ENCODE assay signal across 22 cellular contexts in the genomic region with DNA sequence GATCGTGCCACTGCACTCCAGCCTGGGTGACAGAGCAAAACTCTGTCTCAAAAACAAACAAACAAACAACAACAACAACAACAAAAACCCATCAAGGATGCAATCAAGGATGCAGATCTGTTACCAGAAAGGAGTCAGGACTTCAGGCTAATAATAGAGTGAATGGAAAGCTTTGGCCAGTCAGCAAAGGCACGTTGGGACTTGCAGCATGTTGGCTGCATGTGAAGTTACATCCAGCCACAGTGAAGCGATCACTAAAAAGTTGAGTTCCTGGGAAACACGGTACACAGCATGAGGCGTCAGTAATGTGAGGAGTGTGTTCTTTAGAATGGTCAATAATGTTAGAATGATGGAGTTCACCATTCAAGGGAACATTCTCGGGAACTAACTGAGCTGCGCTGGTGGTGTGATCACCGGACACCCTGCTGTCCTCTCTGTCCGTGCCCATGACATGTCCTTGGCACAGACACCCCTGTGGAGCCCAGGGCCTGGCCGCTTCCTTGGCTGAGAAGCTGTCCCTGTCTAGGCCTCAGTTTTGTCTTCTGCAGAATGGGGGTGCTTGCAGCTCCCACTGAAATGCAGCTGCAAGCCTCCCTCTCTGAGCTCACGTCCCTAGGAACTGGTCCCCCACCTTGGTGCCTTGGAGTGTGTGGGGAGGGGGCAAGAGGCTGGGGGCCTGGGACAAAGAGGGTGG. TPM values are rescaled to one million over a fixed set of nuclear protein-coding genes. Genes with fewer than 3 reads are reported as not detected.
DNase-seq lines count a peak whose midpoint lies in the region; ATAC-seq and TF ChIP-seq lines count a peak whose summit lies in the region.
"Had no signal": no experiment of that assay in that cellular context is flagged by ENCODE, and none has a peak within 500 bp of the region (broad histone marks: within the 10 kb centered on the region; RNA-seq: fewer than 3 reads in every experiment).

No MANE protein-coding gene starts in this region.

- no peaks in the 10 kb centered on the region for H3K9me3 ChIP-seq in aorta (ENCODE audit: control insufficient read depth, low read length)
- H3K9me3 ChIP-seq: heart right ventricle, sigmoid colon, stomach had no signal

- no peaks in the 10 kb centered on the region for H3K27me3 Mint-ChIP-seq in activated CD8-positive, alpha-beta T cell treated with anti-CD3 and anti-CD28 coated beads for 36 hours
- H3K27me3 Mint-ChIP-seq in activated CD8-positive, alpha-beta T cell treated with anti-CD3 and anti-CD28 coated beads, Interleukin-2, amount 10 ng/mL, durations not matched to agents 7 days and 5 days (ENCODE audit: low read depth): peaks cover under 1% of the 10 kb centered on the region
- H3K27me3 Mint-ChIP-seq: activated CD4-positive, alpha-beta T cell treated with anti-CD3 and anti-CD28 coated beads for 36 hours; CD4-positive, alpha-beta T cell; central memory CD8-positive, alpha-beta T cell had no signal

- H3K27me3 ChIP-seq in aorta (ENCODE audit: control insufficient read depth in 1 of 2, insufficient read depth in 2 of 2, low read length in 1 of 2): no peaks in the 10 kb centered on the region

- no peaks in the 10 kb centered on the region for H3K36me3 ChIP-seq in aorta (ENCODE audit: control insufficient read depth in 1 of 2, insufficient read depth in 2 of 2, low read length in 1 of 2)
- H3K36me3 ChIP-seq: heart right ventricle, sigmoid colon, stomach had no signal

- POLR2A ChIA-PET in activated CD8-positive, alpha-beta T cell treated with anti-CD3 and anti-CD28 coated beads for 36 hours (lab: Charles Lee): interaction anchor here (1.0 kb wide), 1 partner anchor 17 kb away, joined by 3 read pairs; no protein-coding TSS in a partner anchor
- POLR2A ChIA-PET in activated CD8-positive, alpha-beta T cell treated with anti-CD3 and anti-CD28 coated beads, Interleukin-2, amount 10 ng/mL, durations not matched to agents 7 days and 5 days (lab: Charles Lee): interaction anchor here (1.9 kb wide), 1 partner anchor 17 kb away, joined by 6 read pairs; no protein-coding TSS in a partner anchor
- POLR2A ChIA-PET in HEK293T (lab: Yijun Ruan, JAX): interaction anchor here (0.6 to 0.8 kb wide), 3 partner anchors 62 to 170 kb away, joined by 3 to 4 read pairs (median 3); a partner anchor contains a TSS

- no peak overlapping the region for H3K4me3 ChIP-seq in aorta (ENCODE audit: low read length in 2 of 2)
- H3K4me3 ChIP-seq: heart right ventricle, sigmoid colon, stomach had no signal

- intact Hi-C loops in activated CD8-positive, alpha-beta T cell treated with anti-CD3 and anti-CD28 coated beads for 36 hours (cut with micrococcal nuclease): no loop called here
- intact Hi-C loops in aorta (cut with DNase I): no loop called here

- H3K4me1 ChIP-seq in aorta (ENCODE audit: control insufficient read depth in 1 of 2, insufficient read depth in 2 of 2, low read length in 2 of 2): no peaks in the 10 kb centered on the region
- H3K4me1 ChIP-seq: heart right ventricle, sigmoid colon had no signal

- CTCF ChIA-PET in activated CD8-positive, alpha-beta T cell treated with anti-CD3 and anti-CD28 coated beads for 36 hours (lab: Charles Lee): interaction anchor here (0.8 to 1.5 kb wide), 3 partner anchors 9 to 144 kb away, joined by 3 to 6 read pairs (median 5); a partner anchor contains a TSS
- CTCF ChIA-PET in activated CD8-positive, alpha-beta T cell treated with anti-CD3 and anti-CD28 coated beads, Interleukin-2, amount 10 ng/mL, durations not matched to agents 7 days and 5 days (lab: Charles Lee): interaction anchor here (2.0 kb wide), 1 partner anchor 17 kb away, joined by 12 read pairs; no protein-coding TSS in a partner anchor
- CTCF ChIA-PET in HEK293T (lab: Yijun Ruan, JAX): interaction anchor here (1.4 kb wide), 1 partner anchor 17 kb away, joined by 8 read pairs; no protein-coding TSS in a partner anchor

- WGBS in aorta, 2 donors: 71 to 74% methylated on average over 11 of the region's 11 CpGs

- DNase-seq in activated CD8-positive, alpha-beta T cell treated with anti-CD3 and anti-CD28 coated beads for 36 hours: no peak
- DNase-seq in activated CD8-positive, alpha-beta T cell treated with anti-CD3 and anti-CD28 coated beads, Interleukin-2, amount 10 ng/mL, durations not matched to agents 7 days and 5 days: no peak
- DNase-seq in iPS-NIHi11 (ENCODE audit: low spot score) (peak; percentile 3), aorta (peak; percentile 1 to 25), HEK293T (ENCODE audit: extremely low spot score) (no peak)
- DNase-seq: activated CD4-positive, alpha-beta T cell treated with anti-CD3 and anti-CD28 coated beads for 36 hours; activated CD8-positive, alpha-beta memory T cell treated with anti-CD3 and anti-CD28 coated beads, Interleukin-2, amount 50 U/mL, for 4 hours; activated gamma-delta T cell; amniotic stem cell; CD4-positive, alpha-beta T cell; heart right ventricle; NCI-H446; sigmoid colon; stimulated activated CD4-positive, alpha-beta T cell treated with anti-CD3 and anti-CD28 coated beads, Interleukin-2, amount 100 ng/mL, for 24 hours; stomach had no signal

- peak overlapping the region; percentile 46 for H3K27ac Mint-ChIP-seq in activated CD8-positive, alpha-beta T cell treated with anti-CD3 and anti-CD28 coated beads for 36 hours
- H3K27ac Mint-ChIP-seq in activated CD8-positive, alpha-beta T cell treated with anti-CD3 and anti-CD28 coated beads, Interleukin-2, amount 10 ng/mL, durations not matched to agents 7 days and 5 days: no peak overlapping the region
- H3K27ac Mint-ChIP-seq: activated CD4-positive, alpha-beta T cell treated with anti-CD3 and anti-CD28 coated beads for 36 hours; CD4-positive, alpha-beta T cell had no signal

- no peak for TF ChIP-seq CTCF in activated CD8-positive, alpha-beta T cell treated with anti-CD3 and anti-CD28 coated beads for 36 hours (IDR thresholded peaks at IDR 0.05)

- H3K27ac ChIP-seq in aorta (ENCODE audit: low read depth in 1 of 2, low read length in 2 of 2): no peak overlapping the region
- H3K27ac ChIP-seq: heart right ventricle, sigmoid colon, stomach had no signal

- H3K36me3 Mint-ChIP-seq in activated CD8-positive, alpha-beta T cell treated with anti-CD3 and anti-CD28 coated beads for 36 hours (ENCODE audit: low read depth): no peaks in the 10 kb centered on the region
- H3K36me3 Mint-ChIP-seq in activated CD8-positive, alpha-beta T cell treated with anti-CD3 and anti-CD28 coated beads, Interleukin-2, amount 10 ng/mL, durations not matched to agents 7 days and 5 days (ENCODE audit: low read depth): no peaks in the 10 kb centered on the region

- H3K4me1 Mint-ChIP-seq in activated CD8-positive, alpha-beta T cell treated with anti-CD3 and anti-CD28 coated beads for 36 hours (ENCODE audit: low read depth): no peaks in the 10 kb centered on the region
- no peaks in the 10 kb centered on the region for H3K4me1 Mint-ChIP-seq in activated CD8-positive, alpha-beta T cell treated with anti-CD3 and anti-CD28 coated beads, Interleukin-2, amount 10 ng/mL, durations not matched to agents 7 days and 5 days (ENCODE audit: low read depth)
- H3K4me1 Mint-ChIP-seq: activated CD4-positive, alpha-beta T cell treated with anti-CD3 and anti-CD28 coated beads for 36 hours; central memory CD8-positive, alpha-beta T cell had no signal

- no peaks in the 10 kb centered on the region for H3K9me3 Mint-ChIP-seq in activated CD8-positive, alpha-beta T cell treated with anti-CD3 and anti-CD28 coated beads for 36 hours
- no peaks in the 10 kb centered on the region for H3K9me3 Mint-ChIP-seq in activated CD8-positive, alpha-beta T cell treated with anti-CD3 and anti-CD28 coated beads, Interleukin-2, amount 10 ng/mL, durations not matched to agents 7 days and 5 days (ENCODE audit: insufficient read depth)
- H3K9me3 Mint-ChIP-seq: CD4-positive, alpha-beta T cell; central memory CD8-positive, alpha-beta T cell had no signal

- no peak for ATAC-seq in activated CD8-positive, alpha-beta T cell treated with anti-CD3 and anti-CD28 coated beads for 36 hours
- ATAC-seq in activated CD8-positive, alpha-beta T cell treated with anti-CD3 and anti-CD28 coated beads, Interleukin-2, amount 10 ng/mL, durations not matched to agents 7 days and 5 days: no peak
- ATAC-seq in aorta (ENCODE audit: low FRiP score) (no peak), HG02798 (IDR thresholded peaks at IDR 0.05; ENCODE audit: poor library complexity, unreplicated experiment) (no peak)
- ATAC-seq: activated CD4-positive, alpha-beta T cell treated with anti-CD3 and anti-CD28 coated beads for 36 hours; heart right ventricle had no signal

- no peak overlapping the region for H3K4me3 Mint-ChIP-seq in activated CD8-positive, alpha-beta T cell treated with anti-CD3 and anti-CD28 coated beads for 36 hours
- H3K4me3 Mint-ChIP-seq in activated CD8-positive, alpha-beta T cell treated with anti-CD3 and anti-CD28 coated beads, Interleukin-2, amount 10 ng/mL, durations not matched to agents 7 days and 5 days: no peak overlapping the region
- H3K4me3 Mint-ChIP-seq: activated CD4-positive, alpha-beta T cell treated with anti-CD3 and anti-CD28 coated beads for 36 hours; CD4-positive, alpha-beta T cell; central memory CD8-positive, alpha-beta T cell had no signal

TF ChIP-seq in HEK293T, 16 proteins besides CTCF, POLR2A, EP300 and RAD21 (continues in another document):
- no peak for TF ChIP-seq ELF4 (IDR thresholded peaks at IDR 0.05)

RNA-seq across cellular contexts. Expression of a gene that starts 2.3 kb away (rescaled TPM):
- total RNA-seq in activated CD8-positive, alpha-beta T cell treated with anti-CD3 and anti-CD28 coated beads for 36 hours: not detected
- not detected for total RNA-seq in activated CD8-positive, alpha-beta T cell treated with anti-CD3 and anti-CD28 coated beads, Interleukin-2, amount 10 ng/mL, durations not matched to agents 7 days and 5 days
- not detected for total RNA-seq in aorta
- polyA plus RNA-seq in aorta: not detected
- total RNA-seq: activated CD4-positive, alpha-beta T cell treated with anti-CD3 and anti-CD28 coated beads for 36 hours; CD4-positive, alpha-beta T cell; lung microvascular endothelial cell; M059J; osteocyte; stomach had no signal
- polyA plus RNA-seq: AG04450, urinary bladder had no signal

RNA-seq across cellular contexts. Expression of a gene that starts 13.4 kb away (rescaled TPM):
- not detected for total RNA-seq in activated CD8-positive, alpha-beta T cell treated with anti-CD3 and anti-CD28 coated beads for 36 hours
- not detected for total RNA-seq in activated CD8-positive, alpha-beta T cell treated with anti-CD3 and anti-CD28 coated beads, Interleukin-2, amount 10 ng/mL, durations not matched to agents 7 days and 5 days
- total RNA-seq in aorta: not detected
- polyA plus RNA-seq in aorta: not detected
- total RNA-seq: activated CD4-positive, alpha-beta T cell treated with anti-CD3 and anti-CD28 coated beads for 36 hours; CD4-positive, alpha-beta T cell; heart right ventricle; lung microvascular endothelial cell; M059J; osteocyte; sigmoid colon; urinary bladder had no signal
- polyA plus RNA-seq: AG04450, heart right ventricle, sigmoid colon had no signal

RNA-seq across cellular contexts. Expression of a gene that starts 26.0 kb away (rescaled TPM):
- total RNA-seq in activated CD8-positive, alpha-beta T cell treated with anti-CD3 and anti-CD28 coated beads for 36 hours: under 1 TPM; 0.29 to 0.72 TPM
- 1 to 10 TPM; 1.6 to 1.8 TPM for total RNA-seq in activated CD8-positive, alpha-beta T cell treated with anti-CD3 and anti-CD28 coated beads, Interleukin-2, amount 10 ng/mL, durations not matched to agents 7 days and 5 days
- 1 to 10 TPM in 1 of 2 donors, under 1 TPM in 1; 0.51 to 2.9 TPM for total RNA-seq in aorta
- 100 to 1,000 TPM in 1 of 2 donors, 1 to 10 TPM in 1; 9.1 to 544 TPM for polyA plus RNA-seq in aorta
- total RNA-seq: lung microvascular endothelial cell, M059J, osteocyte had no signal

RNA-seq across cellular contexts. Expression of a gene that starts 42.4 kb away (rescaled TPM):
- total RNA-seq in activated CD8-positive, alpha-beta T cell treated with anti-CD3 and anti-CD28 coated beads for 36 hours: 10 to 100 TPM; 19.6 to 22.7 TPM
- total RNA-seq in activated CD8-positive, alpha-beta T cell treated with anti-CD3 and anti-CD28 coated beads, Interleukin-2, amount 10 ng/mL, durations not matched to agents 7 days and 5 days: 10 to 100 TPM; 12.2 to 16.2 TPM
- 1 to 10 TPM; 1.9 to 2.8 TPM for total RNA-seq in aorta
- polyA plus RNA-seq in aorta: 1 to 10 TPM; 1.0 to 4.5 TPM
- total RNA-seq: osteocyte had no signal

RNA-seq across cellular contexts. Expression of a gene that starts 44.9 kb away (rescaled TPM):
- 100 to 1,000 TPM; 125 to 128 TPM for total RNA-seq in activated CD8-positive, alpha-beta T cell treated with anti-CD3 and anti-CD28 coated beads for 36 hours
- 100 to 1,000 TPM; 170 to 175 TPM for total RNA-seq in activated CD8-positive, alpha-beta T cell treated with anti-CD3 and anti-CD28 coated beads, Interleukin-2, amount 10 ng/mL, durations not matched to agents 7 days and 5 days
- 10 to 100 TPM; 92.2 to 95.1 TPM for total RNA-seq in aorta
- polyA plus RNA-seq in aorta: 100 to 1,000 TPM; 139 to 190 TPM

Comparison
In these comparisons a context has a peak if more than half of its experiments do, and no peak if none do; other contexts are left out.
1. DNase-seq: peak in iPS-NIHi11 (single experiment) and aorta (2 of 2); none in activated CD8-positive, alpha-beta T cell treated with anti-CD3 and anti-CD28 coated beads for 36 hours (single experiment), activated CD8-positive, alpha-beta T cell treated with anti-CD3 and anti-CD28 coated beads, Interleukin-2, amount 10 ng/mL, durations not matched to agents 7 days and 5 days (single experiment) and HEK293T (single experiment).